2 cellular contexts compared by ENCODE assay signal in the genomic region with DNA sequence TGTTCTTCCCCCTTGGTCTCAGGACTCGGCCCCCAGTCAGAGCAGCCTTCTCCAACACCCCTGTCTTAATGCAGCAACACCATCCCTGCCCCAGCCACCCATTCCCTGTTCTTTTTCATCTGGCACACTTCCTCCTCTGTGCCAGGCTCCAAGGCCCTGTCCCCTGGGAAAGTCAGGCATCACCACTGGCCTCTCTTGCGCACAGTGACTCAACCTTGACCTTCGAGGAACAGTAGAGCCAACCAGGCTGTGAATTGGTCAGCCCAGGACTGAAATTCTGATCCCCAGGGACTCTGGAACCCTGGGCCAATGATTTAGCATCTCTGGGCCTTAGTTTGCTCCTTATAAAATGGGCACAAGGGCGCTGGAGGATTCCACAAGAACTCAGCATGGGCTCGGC.
TF ChIP-seq lines count a peak whose summit lies in the region.

No MANE protein-coding gene starts in this region.

TF ChIP-seq in HCT116, 20 proteins besides CTCF, POLR2A, EP300 and RAD21:
- no peak for TF ChIP-seq MAX (IDR thresholded peaks at IDR 0.05)
- TF ChIP-seq, protein P1, sequence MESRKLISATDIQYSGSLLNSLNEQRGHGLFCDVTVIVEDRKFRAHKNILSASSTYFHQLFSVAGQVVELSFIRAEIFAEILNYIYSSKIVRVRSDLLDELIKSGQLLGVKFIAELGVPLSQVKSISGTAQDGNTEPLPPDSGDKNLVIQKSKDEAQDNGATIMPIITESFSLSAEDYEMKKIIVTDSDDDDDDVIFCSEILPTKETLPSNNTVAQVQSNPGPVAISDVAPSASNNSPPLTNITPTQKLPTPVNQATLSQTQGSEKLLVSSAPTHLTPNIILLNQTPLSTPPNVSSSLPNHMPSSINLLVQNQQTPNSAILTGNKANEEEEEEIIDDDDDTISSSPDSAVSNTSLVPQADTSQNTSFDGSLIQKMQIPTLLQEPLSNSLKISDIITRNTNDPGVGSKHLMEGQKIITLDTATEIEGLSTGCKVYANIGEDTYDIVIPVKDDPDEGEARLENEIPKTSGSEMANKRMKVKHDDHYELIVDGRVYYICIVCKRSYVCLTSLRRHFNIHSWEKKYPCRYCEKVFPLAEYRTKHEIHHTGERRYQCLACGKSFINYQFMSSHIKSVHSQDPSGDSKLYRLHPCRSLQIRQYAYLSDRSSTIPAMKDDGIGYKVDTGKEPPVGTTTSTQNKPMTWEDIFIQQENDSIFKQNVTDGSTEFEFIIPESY (IDR thresholded peaks at IDR 0.05; ENCODE audit: extremely low read depth, insufficient replicate concordance, low read length), result no peak
- TF ChIP-seq EZH2phosphoT487 (IDR thresholded peaks at IDR 0.05; ENCODE audit: borderline replicate concordance), result no peak
- no peak for TF ChIP-seq FOSL1 (IDR thresholded peaks at IDR 0.05; ENCODE audit: low read depth)
- TF ChIP-seq, protein P2, sequence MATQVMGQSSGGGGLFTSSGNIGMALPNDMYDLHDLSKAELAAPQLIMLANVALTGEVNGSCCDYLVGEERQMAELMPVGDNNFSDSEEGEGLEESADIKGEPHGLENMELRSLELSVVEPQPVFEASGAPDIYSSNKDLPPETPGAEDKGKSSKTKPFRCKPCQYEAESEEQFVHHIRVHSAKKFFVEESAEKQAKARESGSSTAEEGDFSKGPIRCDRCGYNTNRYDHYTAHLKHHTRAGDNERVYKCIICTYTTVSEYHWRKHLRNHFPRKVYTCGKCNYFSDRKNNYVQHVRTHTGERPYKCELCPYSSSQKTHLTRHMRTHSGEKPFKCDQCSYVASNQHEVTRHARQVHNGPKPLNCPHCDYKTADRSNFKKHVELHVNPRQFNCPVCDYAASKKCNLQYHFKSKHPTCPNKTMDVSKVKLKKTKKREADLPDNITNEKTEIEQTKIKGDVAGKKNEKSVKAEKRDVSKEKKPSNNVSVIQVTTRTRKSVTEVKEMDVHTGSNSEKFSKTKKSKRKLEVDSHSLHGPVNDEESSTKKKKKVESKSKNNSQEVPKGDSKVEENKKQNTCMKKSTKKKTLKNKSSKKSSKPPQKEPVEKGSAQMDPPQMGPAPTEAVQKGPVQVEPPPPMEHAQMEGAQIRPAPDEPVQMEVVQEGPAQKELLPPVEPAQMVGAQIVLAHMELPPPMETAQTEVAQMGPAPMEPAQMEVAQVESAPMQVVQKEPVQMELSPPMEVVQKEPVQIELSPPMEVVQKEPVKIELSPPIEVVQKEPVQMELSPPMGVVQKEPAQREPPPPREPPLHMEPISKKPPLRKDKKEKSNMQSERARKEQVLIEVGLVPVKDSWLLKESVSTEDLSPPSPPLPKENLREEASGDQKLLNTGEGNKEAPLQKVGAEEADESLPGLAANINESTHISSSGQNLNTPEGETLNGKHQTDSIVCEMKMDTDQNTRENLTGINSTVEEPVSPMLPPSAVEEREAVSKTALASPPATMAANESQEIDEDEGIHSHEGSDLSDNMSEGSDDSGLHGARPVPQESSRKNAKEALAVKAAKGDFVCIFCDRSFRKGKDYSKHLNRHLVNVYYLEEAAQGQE (IDR thresholded peaks at IDR 0.05; ENCODE audit: low read depth), result no peak
- TF ChIP-seq POLR2AphosphoS5 (IDR thresholded peaks at IDR 0.05; ENCODE audit: low read depth, low read length), result no peak
- TF ChIP-seq YY1 (IDR thresholded peaks at IDR 0.05; ENCODE audit: extremely low read depth, insufficient replicate concordance, low read depth, low read length), result no peak
- no peak for TF ChIP-seq TCF7L2 (IDR thresholded peaks at IDR 0.05; ENCODE audit: borderline replicate concordance, extremely low read depth, insufficient read depth, insufficient read length)
- TF ChIP-seq ELF1 (IDR thresholded peaks at IDR 0.05; ENCODE audit: borderline replicate concordance, low read depth), result no peak

TF ChIP-seq in GM12878, 131 proteins besides CTCF, POLR2A, EP300 and RAD21:
- TF ChIP-seq PAX5 (IDR thresholded peaks at IDR 0.05; ENCODE audit: borderline replicate concordance, low read depth, low read length), result no peak
- TF ChIP-seq ESRRA (IDR thresholded peaks at IDR 0.05; ENCODE audit: low read length), result no peak
- TF ChIP-seq E4F1 (IDR thresholded peaks at IDR 0.05; ENCODE audit: borderline replicate concordance, partially characterized antibody), result no peak
- TF ChIP-seq, protein P3, sequence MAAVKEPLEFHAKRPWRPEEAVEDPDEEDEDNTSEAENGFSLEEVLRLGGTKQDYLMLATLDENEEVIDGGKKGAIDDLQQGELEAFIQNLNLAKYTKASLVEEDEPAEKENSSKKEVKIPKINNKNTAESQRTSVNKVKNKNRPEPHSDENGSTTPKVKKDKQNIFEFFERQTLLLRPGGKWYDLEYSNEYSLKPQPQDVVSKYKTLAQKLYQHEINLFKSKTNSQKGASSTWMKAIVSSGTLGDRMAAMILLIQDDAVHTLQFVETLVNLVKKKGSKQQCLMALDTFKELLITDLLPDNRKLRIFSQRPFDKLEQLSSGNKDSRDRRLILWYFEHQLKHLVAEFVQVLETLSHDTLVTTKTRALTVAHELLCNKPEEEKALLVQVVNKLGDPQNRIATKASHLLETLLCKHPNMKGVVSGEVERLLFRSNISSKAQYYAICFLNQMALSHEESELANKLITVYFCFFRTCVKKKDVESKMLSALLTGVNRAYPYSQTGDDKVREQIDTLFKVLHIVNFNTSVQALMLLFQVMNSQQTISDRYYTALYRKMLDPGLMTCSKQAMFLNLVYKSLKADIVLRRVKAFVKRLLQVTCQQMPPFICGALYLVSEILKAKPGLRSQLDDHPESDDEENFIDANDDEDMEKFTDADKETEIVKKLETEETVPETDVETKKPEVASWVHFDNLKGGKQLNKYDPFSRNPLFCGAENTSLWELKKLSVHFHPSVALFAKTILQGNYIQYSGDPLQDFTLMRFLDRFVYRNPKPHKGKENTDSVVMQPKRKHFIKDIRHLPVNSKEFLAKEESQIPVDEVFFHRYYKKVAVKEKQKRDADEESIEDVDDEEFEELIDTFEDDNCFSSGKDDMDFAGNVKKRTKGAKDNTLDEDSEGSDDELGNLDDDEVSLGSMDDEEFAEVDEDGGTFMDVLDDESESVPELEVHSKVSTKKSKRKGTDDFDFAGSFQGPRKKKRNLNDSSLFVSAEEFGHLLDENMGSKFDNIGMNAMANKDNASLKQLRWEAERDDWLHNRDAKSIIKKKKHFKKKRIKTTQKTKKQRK (IDR thresholded peaks at IDR 0.05; ENCODE audit: low read depth, low read length), result no peak
- no peak for TF ChIP-seq RFX5 (IDR thresholded peaks at IDR 0.05; ENCODE audit: low read depth, low read length)
- TF ChIP-seq CBX5 (IDR thresholded peaks at IDR 0.05; ENCODE audit: low read depth), result no peak
- TF ChIP-seq SUZ12 (IDR thresholded peaks at IDR 0.05; ENCODE audit: unreplicated experiment), result no peak
- TF ChIP-seq, protein P4, sequence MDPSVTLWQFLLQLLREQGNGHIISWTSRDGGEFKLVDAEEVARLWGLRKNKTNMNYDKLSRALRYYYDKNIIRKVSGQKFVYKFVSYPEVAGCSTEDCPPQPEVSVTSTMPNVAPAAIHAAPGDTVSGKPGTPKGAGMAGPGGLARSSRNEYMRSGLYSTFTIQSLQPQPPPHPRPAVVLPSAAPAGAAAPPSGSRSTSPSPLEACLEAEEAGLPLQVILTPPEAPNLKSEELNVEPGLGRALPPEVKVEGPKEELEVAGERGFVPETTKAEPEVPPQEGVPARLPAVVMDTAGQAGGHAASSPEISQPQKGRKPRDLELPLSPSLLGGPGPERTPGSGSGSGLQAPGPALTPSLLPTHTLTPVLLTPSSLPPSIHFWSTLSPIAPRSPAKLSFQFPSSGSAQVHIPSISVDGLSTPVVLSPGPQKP (IDR thresholded peaks at IDR 0.05; ENCODE audit: low read depth, low read length), result no peak
- no peak for TF ChIP-seq HDGF (IDR thresholded peaks at IDR 0.05)
- no peak for TF ChIP-seq EGR1 (IDR thresholded peaks at IDR 0.05; ENCODE audit: borderline replicate concordance in 1 of 2, low read depth in 2 of 2, low read length in 2 of 2)
